In genomic region chr14:85867450-85867849, GRCh38 we compare ENCODE assay signal across 19 cellular contexts.
DNase-seq lines count a peak whose midpoint lies in the region; FAIRE-seq and TF ChIP-seq lines count a peak whose summit lies in the region.
"Had no signal": no experiment of that assay in that cellular context is flagged by ENCODE, and none has a peak within 500 bp of the region (broad histone marks: within the 10 kb centered on the region; RNA-seq: fewer than 3 reads in every experiment).

No MANE protein-coding gene starts in this region.

- no peak overlapping the region for H3K27ac ChIP-seq in H1 (ENCODE audit: low read depth, low read length)
- H3K27ac ChIP-seq: gastroesophageal sphincter, pancreas, skin epidermis had no signal

- no peak overlapping the region for H4K5ac ChIP-seq in H1 (ENCODE audit: insufficient read length, low read depth, low read length)

- H2BK15ac ChIP-seq in H1 (ENCODE audit: low read length): no peak overlapping the region

- no peak for TF ChIP-seq EP300 in H1 (IDR thresholded peaks at IDR 0.05; ENCODE audit: borderline replicate concordance in 1 of 2, low read depth in 2 of 2, low read length in 2 of 2)

- no peak overlapping the region for H3K14ac ChIP-seq in H1 (ENCODE audit: insufficient read length)

- H3K9me3 Mint-ChIP-seq in activated naive CD4-positive, alpha-beta T cell treated with anti-CD3 and anti-CD28 coated beads for 36 hours: peaks cover 1% of the 10 kb centered on the region

- no peak overlapping the region for H3K4me3 ChIP-seq in H1 (ENCODE audit: extremely low read depth in 1 of 4, insufficient read depth in 2 of 4, low read depth in 3 of 4, low read length in 4 of 4)
- no peak overlapping the region for H3K4me3 ChIP-seq in H7 (ENCODE audit: insufficient read depth, low read depth, low read length)
- H3K4me3 ChIP-seq: gastroesophageal sphincter, pancreas, skin epidermis had no signal

- H3K36me3 Mint-ChIP-seq in activated naive CD4-positive, alpha-beta T cell treated with anti-CD3 and anti-CD28 coated beads for 36 hours (ENCODE audit: low read depth): no peaks in the 10 kb centered on the region

- TF ChIP-seq CTCF in H1 (IDR thresholded peaks at IDR 0.05; ENCODE audit: control extremely low read depth in 1 of 3, insufficient read depth in 1 of 3, low read depth in 1 of 3, low read length in 3 of 3): peak; percentile 1 to 45 (median 38)

- H3K4me2 ChIP-seq in H1 (ENCODE audit: insufficient read depth in 1 of 2, low read depth in 2 of 2, low read length in 2 of 2): no peak overlapping the region

- H3K79me2 ChIP-seq in H1 (ENCODE audit: control insufficient read depth in 1 of 2, insufficient read depth in 2 of 2, low read length in 2 of 2): no peaks in the 10 kb centered on the region

- no peak overlapping the region for H2BK20ac ChIP-seq in H1 (ENCODE audit: low read length)

- no peak overlapping the region for H2AFZ ChIP-seq in H1 (ENCODE audit: low read length)

- H3K56ac ChIP-seq in H1 (replicated peaks; ENCODE audit: insufficient read length, low read depth, low read length): no peak overlapping the region

- H3K79me1 ChIP-seq in H1 (ENCODE audit: low read depth, low read length): no peaks in the 10 kb centered on the region

- CTCF ChIA-PET in activated naive CD4-positive, alpha-beta T cell treated with anti-CD3 and anti-CD28 coated beads for 36 hours (lab: Charles Lee): interaction anchor here (0.6 to 0.7 kb wide), 2 partner anchors 48 to 191 kb away, joined by 3 read pairs; no protein-coding TSS in a partner anchor
- CTCF ChIA-PET in H1 (lab: Charles Lee; ENCODE audit: partially characterized antibody): interaction anchor here (0.7 to 2.7 kb wide), 14 partner anchors 10 to 195 kb away, joined by 3 to 8 read pairs (median 4); no protein-coding TSS in a partner anchor

- no peak overlapping the region for H2BK5ac ChIP-seq in H1 (ENCODE audit: low read depth, low read length)

- intact Hi-C loops in activated naive CD4-positive, alpha-beta T cell treated with anti-CD3 and anti-CD28 coated beads for 36 hours (cut with micrococcal nuclease): no loop called here

- TF ChIP-seq RAD21 in H1 (IDR thresholded peaks at IDR 0.05 in 1 of 2, conservative IDR thresholded peaks at IDR 0.05 in 1 of 2; ENCODE audit: low read depth in 2 of 2, low read length in 2 of 2): peak; percentile 51

- no peak overlapping the region for H2AK5ac ChIP-seq in H1 (ENCODE audit: low read depth, low read length)

- H3K36me3 ChIP-seq in H1 (ENCODE audit: control insufficient read depth in 2 of 4, insufficient read depth in 4 of 4, low read length in 3 of 4) (no peaks in the 10 kb centered on the region), H7 (replicated peaks; ENCODE audit: control insufficient read depth, insufficient read depth, low read length) (no peaks in the 10 kb centered on the region)
- H3K36me3 ChIP-seq: gastroesophageal sphincter, pancreas had no signal

- no peaks in the 10 kb centered on the region for H4K20me1 ChIP-seq in H1 (replicated peaks in 1 of 2; ENCODE audit: control insufficient read depth in 1 of 2, insufficient read depth in 2 of 2, low read length in 2 of 2)

- H3K27me3 ChIP-seq in H1 (replicated peaks in 1 of 4; ENCODE audit: control insufficient read depth in 3 of 4, extremely low read depth in 1 of 4, insufficient read depth in 3 of 4, low read length in 3 of 4) (no peaks in the 10 kb centered on the region), H7 (ENCODE audit: control insufficient read depth, insufficient read depth, low read length) (no peaks in the 10 kb centered on the region)
- H3K27me3 ChIP-seq: gastroesophageal sphincter, pancreas had no signal

- H3K9me3 ChIP-seq in H1 (ENCODE audit: insufficient read depth in 2 of 2, low read depth in 1 of 2, low read length in 1 of 2): no peaks in the 10 kb centered on the region
- H3K9me3 ChIP-seq: gastroesophageal sphincter, pancreas had no signal

- H4K91ac ChIP-seq in H1 (replicated peaks; ENCODE audit: insufficient read length, low read length): no peak overlapping the region

- H3K4me1 Mint-ChIP-seq in activated naive CD4-positive, alpha-beta T cell treated with anti-CD3 and anti-CD28 coated beads for 36 hours (ENCODE audit: low read depth): no peaks in the 10 kb centered on the region
- H3K4me1 Mint-ChIP-seq: activated naive CD8-positive, alpha-beta T cell treated with anti-CD3 and anti-CD28 coated beads, Interleukin-2, amount 50 U/mL, for 24 hours; stimulated activated naive CD8-positive, alpha-beta T cell treated with anti-CD3 and anti-CD28 coated beads, Interleukin-15, amount 100 ng/mL, for 72 hours; T-helper 17 cell had no signal

- no peaks in the 10 kb centered on the region for H3K23me2 ChIP-seq in H1 (ENCODE audit: low read depth, low read length)

- no peak overlapping the region for H3K27ac Mint-ChIP-seq in activated naive CD4-positive, alpha-beta T cell treated with anti-CD3 and anti-CD28 coated beads for 36 hours
- H3K27ac Mint-ChIP-seq: activated naive CD8-positive, alpha-beta T cell treated with anti-CD3 and anti-CD28 coated beads, Interleukin-2, amount 50 U/mL, for 24 hours; stimulated activated naive CD8-positive, alpha-beta T cell treated with anti-CD3 and anti-CD28 coated beads, Interleukin-15, amount 100 ng/mL, for 72 hours; T-helper 17 cell had no signal

- H4K8ac ChIP-seq in H1 (ENCODE audit: extremely low read depth, insufficient read depth, low read length): no peak overlapping the region

- H3K27me3 Mint-ChIP-seq in activated naive CD4-positive, alpha-beta T cell treated with anti-CD3 and anti-CD28 coated beads for 36 hours (ENCODE audit: low read depth): peaks cover 3% of the 10 kb centered on the region
- H3K27me3 Mint-ChIP-seq: activated naive CD8-positive, alpha-beta T cell treated with anti-CD3 and anti-CD28 coated beads, Interleukin-2, amount 50 U/mL, for 24 hours; stimulated activated naive CD8-positive, alpha-beta T cell treated with anti-CD3 and anti-CD28 coated beads, Interleukin-15, amount 100 ng/mL, for 72 hours had no signal

- H2BK120ac ChIP-seq in H1 (replicated peaks; ENCODE audit: low read depth, low read length): no peak overlapping the region

- WGBS in H1 (ENCODE audit: extremely low coverage in 1 of 2, insufficient coverage in 1 of 2, insufficient read length in 1 of 2, insufficient replicate concordance in 2 of 2, low coverage in 1 of 2, low lambda C conversion rate in 2 of 2, missing lambda C conversion rate in 1 of 2), 2 experiments: 89% methylated on average over 4 of the region's 4 CpGs; no CpG with 5 or more reads in 1 of the 2 experiments

- FAIRE-seq in H1 (lab: Jason Lieb, UNC): peak; percentile 55
- FAIRE-seq: D721Med, pancreas had no signal

- H3K4ac ChIP-seq in H1 (replicated peaks; ENCODE audit: insufficient read length, low read depth, low read length): no peak overlapping the region

- H3K23ac ChIP-seq in H1 (ENCODE audit: insufficient read length): no peak overlapping the region

- POLR2A ChIA-PET in H1 (lab: Charles Lee; ENCODE audit: partially characterized antibody): no interaction called here

- no peaks in the 10 kb centered on the region for H3K4me1 ChIP-seq in H1 (replicated peaks in 1 of 4; ENCODE audit: control insufficient read depth in 3 of 4, insufficient read depth in 4 of 4, low read length in 3 of 4)
- H3K4me1 ChIP-seq: gastroesophageal sphincter, pancreas had no signal

- peak; percentile 4 for DNase-seq in activated naive CD4-positive, alpha-beta T cell treated with anti-CD3 and anti-CD28 coated beads for 36 hours
- DNase-seq in activated naive CD4-positive, alpha-beta T cell treated with Interleukin-2 at 50 U/mL for 16 hours: no peak
- peak; percentile 33 for DNase-seq in NCI-H69 (lab: John Stamatoyannopoulos, UW)
- no peak for DNase-seq in H1 (ENCODE audit: low read depth in 1 of 2, low spot score in 2 of 2)
- DNase-seq in DMS79 (lab: John Stamatoyannopoulos, UW): no peak
- no peak for DNase-seq in NCI-H187 (lab: John Stamatoyannopoulos, UW)
- no peak for DNase-seq in H7
- DNase-seq in NCI-H2171 (lab: John Stamatoyannopoulos, UW): no peak
- DNase-seq: activated CD4-positive, alpha-beta T cell treated with anti-CD3 and anti-CD28 coated beads, Interleukin-2, amount 50 U/mL, for 1 hour; activated naive CD8-positive, alpha-beta T cell treated with anti-CD3 and anti-CD28 coated beads, Interleukin-2, amount 50 U/mL, for 24 hours; activated T-cell treated with anti-CD3 and anti-CD28 coated beads, Interleukin-2, amount 50 U/mL, for 48 hours; NCI-H1092 treated with DMSO at 0.1 percent for 48 hours; NCI-H446 treated with DMSO at 0.1 percent for 48 hours; pancreas; stimulated activated naive CD8-positive, alpha-beta T cell treated with anti-CD3 and anti-CD28 coated beads, Interleukin-15, amount 100 ng/mL, for 72 hours; T-helper 17 cell had no signal

- no peak overlapping the region for H3K18ac ChIP-seq in H1 (ENCODE audit: extremely low read depth, low read length)

- H3K4me3 Mint-ChIP-seq in activated naive CD4-positive, alpha-beta T cell treated with anti-CD3 and anti-CD28 coated beads for 36 hours: no peak overlapping the region
- H3K4me3 Mint-ChIP-seq: activated naive CD8-positive, alpha-beta T cell treated with anti-CD3 and anti-CD28 coated beads, Interleukin-2, amount 50 U/mL, for 24 hours; stimulated activated naive CD8-positive, alpha-beta T cell treated with anti-CD3 and anti-CD28 coated beads, Interleukin-15, amount 100 ng/mL, for 72 hours; T-helper 17 cell had no signal

- no peak overlapping the region for H3K9ac ChIP-seq in H1 (replicated peaks in 1 of 4; ENCODE audit: extremely low read depth in 1 of 4, low read depth in 3 of 4, low read length in 3 of 4)

- no peak for TF ChIP-seq POLR2A in H1 (IDR thresholded peaks at IDR 0.05; ENCODE audit: control extremely low read depth in 1 of 2, low read depth in 2 of 2, low read length in 2 of 2)

- H2BK12ac ChIP-seq in H1 (ENCODE audit: low read depth, low read length): no peak overlapping the region

TF ChIP-seq in H1, 55 proteins besides CTCF, POLR2A, EP300 and RAD21:
- no peak for TF ChIP-seq SP2 (IDR thresholded peaks at IDR 0.05; ENCODE audit: low read length)
- TF ChIP-seq ZNF274 (IDR thresholded peaks at IDR 0.05; ENCODE audit: borderline replicate concordance, extremely low read depth, low read length): no peak
- no peak for TF ChIP-seq YY1 (IDR thresholded peaks at IDR 0.05; ENCODE audit: low read depth, low read length)
- TF ChIP-seq PHF8 (conservative IDR thresholded peaks at IDR 0.05; ENCODE audit: low read depth, low read length): no peak
- TF ChIP-seq POLR2AphosphoS5 (IDR thresholded peaks at IDR 0.05; ENCODE audit: low read depth, low read length): no peak
- no peak for TF ChIP-seq FOSL1 (IDR thresholded peaks at IDR 0.05; ENCODE audit: insufficient read depth, low read depth, low read length)
- TF ChIP-seq CHD1 (IDR thresholded peaks at IDR 0.05; ENCODE audit: low read depth, low read length): no peak
- TF ChIP-seq GABPA (IDR thresholded peaks at IDR 0.05; ENCODE audit: borderline replicate concordance, insufficient read depth, low read length): no peak
- TF ChIP-seq CREB1 (IDR thresholded peaks at IDR 0.05): no peak
- no peak for TF ChIP-seq SP4 (IDR thresholded peaks at IDR 0.05; ENCODE audit: low read length)
- TF ChIP-seq CHD2 (IDR thresholded peaks at IDR 0.05; ENCODE audit: low read length): no peak
- no peak for TF ChIP-seq KDM5A (IDR thresholded peaks at IDR 0.05; ENCODE audit: low read length)
- TF ChIP-seq HDAC6 (IDR thresholded peaks at IDR 0.05; ENCODE audit: low read depth, low read length): no peak
TF ChIP-seq in H1: peak in this region for 0.

Comparison
In these comparisons a context has a peak if more than half of its experiments do, and no peak if none do; other contexts are left out.
1. DNase-seq: peak in activated naive CD4-positive, alpha-beta T cell treated with anti-CD3 and anti-CD28 coated beads for 36 hours (single experiment) and NCI-H69 (single experiment); none in activated naive CD4-positive, alpha-beta T cell treated with Interleukin-2 at 50 U/mL for 16 hours (single experiment), H1 (0 of 2), DMS79 (single experiment), NCI-H187 (0 of 2), H7 (single experiment) and NCI-H2171 (single experiment).